Comparison of ENCODE assay signal across 29 cellular contexts in genomic region chr17:50725769-50726655, GRCh38. TPM values are rescaled to one million over a fixed set of nuclear protein-coding genes. Genes with fewer than 3 reads are reported as not detected.
DNase-seq lines count a peak whose midpoint lies in the region; ATAC-seq and TF ChIP-seq lines count a peak whose summit lies in the region.
"Had no signal": no experiment of that assay in that cellular context is flagged by ENCODE, and none has a peak within 500 bp of the region (broad histone marks: within the 10 kb centered on the region; RNA-seq: fewer than 3 reads in every experiment).

No MANE protein-coding gene starts in this region.

- no peak for ATAC-seq in activated CD8-positive, alpha-beta T cell treated with anti-CD3 and anti-CD28 coated beads, Interleukin-2, amount 10 ng/mL, durations not matched to agents 7 days and 5 days
- no peak for ATAC-seq in activated CD8-positive, alpha-beta T cell treated with anti-CD3 and anti-CD28 coated beads for 36 hours
- no peak for ATAC-seq in effector memory CD8-positive, alpha-beta T cell (replicated peaks)
- ATAC-seq in psoas muscle (peak in 3 of 4 donors; percentile 62 to 85 (median 80)), GM18907 (IDR thresholded peaks at IDR 0.05; ENCODE audit: unreplicated experiment) (no peak)
- ATAC-seq: stimulated activated memory B cell treated with anti-CD40 and anti-IgM and Interleukin-4, amounts not matched to agents 10 μg/mL and 1 μg/mL and 100 μg/mL, for 72 hours; T-cell had no signal

- no peak overlapping the region for H3K4me3 ChIP-seq in HEK293 (ENCODE audit: low read depth, low read length)
- peak overlapping the region; percentile 36 for H3K4me3 ChIP-seq in psoas muscle
- H3K4me3 ChIP-seq: coronary artery, PC-9, skin epidermis, tibial artery had no signal

- 46 to 57% (median 55%) methylated on average over 12 of the region's 12 CpGs for WGBS in psoas muscle, 3 donors

- TF ChIP-seq CTCF in activated CD8-positive, alpha-beta T cell treated with anti-CD3 and anti-CD28 coated beads for 36 hours (IDR thresholded peaks at IDR 0.05): no peak
- TF ChIP-seq CTCF in HEK293 (tag by site-specific recombination; IDR thresholded peaks at IDR 0.05) (no peak), psoas muscle (IDR thresholded peaks at IDR 0.05) (no peak)

- intact Hi-C loops in activated CD8-positive, alpha-beta T cell treated with anti-CD3 and anti-CD28 coated beads for 36 hours (cut with micrococcal nuclease): no loop called here
- intact Hi-C loops in psoas muscle (cut with DNase I): no loop called here

- CTCF ChIA-PET in activated CD8-positive, alpha-beta T cell treated with anti-CD3 and anti-CD28 coated beads, Interleukin-2, amount 10 ng/mL, durations not matched to agents 7 days and 5 days (lab: Charles Lee): interaction anchor here (0.9 kb wide), 1 partner anchor 57 kb away, joined by 4 read pairs; no protein-coding TSS in a partner anchor
- CTCF ChIA-PET in activated CD8-positive, alpha-beta T cell treated with anti-CD3 and anti-CD28 coated beads for 36 hours (lab: Charles Lee): interaction anchor here (1.0 kb wide), 1 partner anchor 21 kb away, joined by 3 read pairs; no protein-coding TSS in a partner anchor
- CTCF ChIA-PET in HEK293 (lab: Yijun Ruan, JAX): interaction anchor here (1.2 kb wide), 1 partner anchor 57 kb away, joined by 7 read pairs; no protein-coding TSS in a partner anchor

- H3K27me3 ChIP-seq in psoas muscle (ENCODE audit: insufficient read depth in 3 of 3, low read length in 2 of 3): no peaks in the 10 kb centered on the region
- H3K27me3 ChIP-seq: BE2C, tibial artery had no signal

- no peak overlapping the region for H3K4me3 Mint-ChIP-seq in activated CD8-positive, alpha-beta T cell treated with anti-CD3 and anti-CD28 coated beads, Interleukin-2, amount 10 ng/mL, durations not matched to agents 7 days and 5 days
- no peak overlapping the region for H3K4me3 Mint-ChIP-seq in activated CD8-positive, alpha-beta T cell treated with anti-CD3 and anti-CD28 coated beads for 36 hours
- H3K4me3 Mint-ChIP-seq in effector memory CD8-positive, alpha-beta T cell: peak overlapping the region; percentile 50
- H3K4me3 Mint-ChIP-seq: activated CD4-positive, alpha-beta T cell treated with anti-CD3 and anti-CD28 coated beads, Interleukin-2, amount 10 ng/mL, durations not matched to agents 7 days and 5 days; stimulated activated memory B cell treated with anti-CD40 and anti-IgM and Interleukin-4, amounts not matched to agents 10 μg/mL and 1 μg/mL and 100 μg/mL, for 72 hours had no signal

- POLR2A ChIA-PET in activated CD8-positive, alpha-beta T cell treated with anti-CD3 and anti-CD28 coated beads, Interleukin-2, amount 10 ng/mL, durations not matched to agents 7 days and 5 days (lab: Charles Lee): interaction anchor here (0.6 to 2.2 kb wide), 3 partner anchors 140 to 906 kb away, joined by 3 to 5 read pairs (median 4); partner anchors contain the start of genes PPP1R9B and TOB1
- POLR2A ChIA-PET in activated CD8-positive, alpha-beta T cell treated with anti-CD3 and anti-CD28 coated beads for 36 hours (lab: Charles Lee): interaction anchor here (0.7 to 2.3 kb wide), 4 partner anchors 12 to 293 kb away, joined by 3 to 9 read pairs (median 6); partner anchors contain the start of gene ANKRD40
- POLR2A ChIA-PET in HEK293 (lab: Yijun Ruan, JAX): interaction anchor here (0.5 to 1.1 kb wide), 3 partner anchors 45 to 141 kb away, joined by 3 to 4 read pairs (median 3); partner anchors contain the start of gene TOB1

- H3K9me3 ChIP-seq in HEK293 (ENCODE audit: control insufficient read depth, insufficient read depth, low read depth, low read length) (no peaks in the 10 kb centered on the region), psoas muscle (no peaks in the 10 kb centered on the region)
- H3K9me3 ChIP-seq: BE2C, tibial artery had no signal

- H3K36me3 ChIP-seq in HEK293 (ENCODE audit: control insufficient read depth in 2 of 2, insufficient read depth in 1 of 2, low read length in 2 of 2): peaks cover 16 to 17% of the 10 kb centered on the region in 2 experiments
- peaks cover 0 to 2% of the 10 kb centered on the region in 2 donors for H3K36me3 ChIP-seq in psoas muscle (ENCODE audit: insufficient read depth in 1 of 2, low read depth in 1 of 2)
- H3K36me3 ChIP-seq: tibial artery had no signal

- no peak for DNase-seq in activated CD8-positive, alpha-beta T cell treated with anti-CD3 and anti-CD28 coated beads, Interleukin-2, amount 10 ng/mL, durations not matched to agents 7 days and 5 days
- no peak for DNase-seq in activated CD8-positive, alpha-beta T cell treated with anti-CD3 and anti-CD28 coated beads for 36 hours
- no peak for DNase-seq in effector memory CD8-positive, alpha-beta T cell
- no peak for DNase-seq in psoas muscle
- DNase-seq in hepatic stellate cell (ENCODE audit: low spot score): no peak
- no peak for DNase-seq in amygdala (lab: John Stamatoyannopoulos, UW)
- DNase-seq: activated CD4-positive, alpha-beta T cell treated with anti-CD3 and anti-CD28 coated beads, Interleukin-2, amount 10 ng/mL, durations not matched to agents 7 days and 5 days; activated gamma-delta T cell; amniotic stem cell; BE2C; glutamatergic neuron; midbrain; NCI-H1092 treated with DMSO at 0.1 percent for 48 hours; NCI-H1930; NCI-H2227 treated with DMSO at 0.1 percent for 48 hours; NCI-H82; PC-9; SIG-M5; T-cell; tibial artery had no signal

- no peaks in the 10 kb centered on the region for H3K9me3 Mint-ChIP-seq in activated CD8-positive, alpha-beta T cell treated with anti-CD3 and anti-CD28 coated beads, Interleukin-2, amount 10 ng/mL, durations not matched to agents 7 days and 5 days (ENCODE audit: insufficient read depth)
- no peaks in the 10 kb centered on the region for H3K9me3 Mint-ChIP-seq in activated CD8-positive, alpha-beta T cell treated with anti-CD3 and anti-CD28 coated beads for 36 hours
- no peaks in the 10 kb centered on the region for H3K9me3 Mint-ChIP-seq in effector memory CD8-positive, alpha-beta T cell
- H3K9me3 Mint-ChIP-seq: activated CD4-positive, alpha-beta T cell treated with anti-CD3 and anti-CD28 coated beads, Interleukin-2, amount 10 ng/mL, durations not matched to agents 7 days and 5 days; stimulated activated memory B cell treated with anti-CD40 and anti-IgM and Interleukin-4, amounts not matched to agents 10 μg/mL and 1 μg/mL and 100 μg/mL, for 72 hours; T-cell had no signal

- H3K36me3 Mint-ChIP-seq in activated CD8-positive, alpha-beta T cell treated with anti-CD3 and anti-CD28 coated beads, Interleukin-2, amount 10 ng/mL, durations not matched to agents 7 days and 5 days (ENCODE audit: low read depth): peaks cover 24% of the 10 kb centered on the region
- peaks cover 23% of the 10 kb centered on the region for H3K36me3 Mint-ChIP-seq in activated CD8-positive, alpha-beta T cell treated with anti-CD3 and anti-CD28 coated beads for 36 hours (ENCODE audit: low read depth)
- peaks cover 31% of the 10 kb centered on the region for H3K36me3 Mint-ChIP-seq in effector memory CD8-positive, alpha-beta T cell (ENCODE audit: insufficient read depth)

- H3K27ac ChIP-seq in HEK293 (ENCODE audit: extremely low read depth, low read depth, low read length) (no peak overlapping the region), psoas muscle (peak overlapping the region; percentile 51)
- H3K27ac ChIP-seq: coronary artery, PC-9, skin epidermis, tibial artery had no signal

- H3K27me3 Mint-ChIP-seq in activated CD8-positive, alpha-beta T cell treated with anti-CD3 and anti-CD28 coated beads, Interleukin-2, amount 10 ng/mL, durations not matched to agents 7 days and 5 days (ENCODE audit: low read depth): no peaks in the 10 kb centered on the region
- no peaks in the 10 kb centered on the region for H3K27me3 Mint-ChIP-seq in activated CD8-positive, alpha-beta T cell treated with anti-CD3 and anti-CD28 coated beads for 36 hours
- H3K27me3 Mint-ChIP-seq in effector memory CD8-positive, alpha-beta T cell: no peaks in the 10 kb centered on the region
- H3K27me3 Mint-ChIP-seq: activated CD4-positive, alpha-beta T cell treated with anti-CD3 and anti-CD28 coated beads, Interleukin-2, amount 10 ng/mL, durations not matched to agents 7 days and 5 days; stimulated activated memory B cell treated with anti-CD40 and anti-IgM and Interleukin-4, amounts not matched to agents 10 μg/mL and 1 μg/mL and 100 μg/mL, for 72 hours; T-cell had no signal

- H3K4me1 ChIP-seq in HEK293 (ENCODE audit: control insufficient read depth, insufficient read depth, low read length) (peaks cover 52% of the 10 kb centered on the region), psoas muscle (peaks cover 88% of the 10 kb centered on the region)

- peaks cover 35% of the 10 kb centered on the region for H3K4me1 Mint-ChIP-seq in activated CD8-positive, alpha-beta T cell treated with anti-CD3 and anti-CD28 coated beads, Interleukin-2, amount 10 ng/mL, durations not matched to agents 7 days and 5 days (ENCODE audit: low read depth)
- H3K4me1 Mint-ChIP-seq in activated CD8-positive, alpha-beta T cell treated with anti-CD3 and anti-CD28 coated beads for 36 hours (ENCODE audit: low read depth): peaks cover 52% of the 10 kb centered on the region
- H3K4me1 Mint-ChIP-seq in effector memory CD8-positive, alpha-beta T cell (ENCODE audit: low read depth in 2 of 2): peaks cover 43 to 47% of the 10 kb centered on the region in 2 donors

- peak overlapping the region; percentile 34 for H3K27ac Mint-ChIP-seq in activated CD8-positive, alpha-beta T cell treated with anti-CD3 and anti-CD28 coated beads, Interleukin-2, amount 10 ng/mL, durations not matched to agents 7 days and 5 days
- no peak overlapping the region for H3K27ac Mint-ChIP-seq in activated CD8-positive, alpha-beta T cell treated with anti-CD3 and anti-CD28 coated beads for 36 hours
- peak overlapping the region in 1 of 2 donors; percentile 73 for H3K27ac Mint-ChIP-seq in effector memory CD8-positive, alpha-beta T cell
- H3K27ac Mint-ChIP-seq: activated CD4-positive, alpha-beta T cell treated with anti-CD3 and anti-CD28 coated beads, Interleukin-2, amount 10 ng/mL, durations not matched to agents 7 days and 5 days; stimulated activated memory B cell treated with anti-CD40 and anti-IgM and Interleukin-4, amounts not matched to agents 10 μg/mL and 1 μg/mL and 100 μg/mL, for 72 hours; T-cell had no signal

RNA-seq across cellular contexts. Expression of gene LUC7L3, which starts 6.6 kb away (rescaled TPM):
- total RNA-seq in activated CD8-positive, alpha-beta T cell treated with anti-CD3 and anti-CD28 coated beads, Interleukin-2, amount 10 ng/mL, durations not matched to agents 7 days and 5 days: 100 to 1,000 TPM; 112 to 116 TPM
- total RNA-seq in activated CD8-positive, alpha-beta T cell treated with anti-CD3 and anti-CD28 coated beads for 36 hours: 100 to 1,000 TPM; 148 to 160 TPM
- total RNA-seq in psoas muscle: 10 to 100 TPM; 25.4 to 55.9 (median 49.9) TPM
- 100 to 1,000 TPM in 1 of 3 donors, 10 to 100 TPM in 2; 33.4 to 108 (median 49.2) TPM for polyA plus RNA-seq in psoas muscle

RNA-seq across cellular contexts. Expression of gene ANKRD40, which starts 18.3 kb away (rescaled TPM):
- total RNA-seq in activated CD8-positive, alpha-beta T cell treated with anti-CD3 and anti-CD28 coated beads, Interleukin-2, amount 10 ng/mL, durations not matched to agents 7 days and 5 days: 10 to 100 TPM; 28.9 to 31.2 TPM
- 10 to 100 TPM; 26.3 to 27.3 TPM for total RNA-seq in activated CD8-positive, alpha-beta T cell treated with anti-CD3 and anti-CD28 coated beads for 36 hours
- 100 to 1,000 TPM in 3 of 4 donors, 10 to 100 TPM in 1; 91.8 to 132 (median 112) TPM for total RNA-seq in psoas muscle
- 100 to 1,000 TPM in 1 of 3 donors, 10 to 100 TPM in 2; 42.6 to 155 (median 46.6) TPM for polyA plus RNA-seq in psoas muscle

RNA-seq across cellular contexts. Expression of gene ANKRD40CL, which starts 41.3 kb away (rescaled TPM):
- total RNA-seq in activated CD8-positive, alpha-beta T cell treated with anti-CD3 and anti-CD28 coated beads, Interleukin-2, amount 10 ng/mL, durations not matched to agents 7 days and 5 days: not detected
- not detected for total RNA-seq in activated CD8-positive, alpha-beta T cell treated with anti-CD3 and anti-CD28 coated beads for 36 hours
- total RNA-seq in psoas muscle: not detected
- not detected for polyA plus RNA-seq in psoas muscle
- total RNA-seq: A172; activated CD4-positive, alpha-beta T cell treated with anti-CD3 and anti-CD28 coated beads, Interleukin-2, amount 10 ng/mL, durations not matched to agents 7 days and 5 days; bronchial epithelial cell; PC-9; posterior vena cava; T-cell had no signal
- polyA plus RNA-seq: neural cell had no signal

Comparison
In these comparisons a context has a peak if more than half of its experiments do, and no peak if none do; other contexts are left out.
1. ATAC-seq: peak in psoas muscle (3 of 4); none in activated CD8-positive, alpha-beta T cell treated with anti-CD3 and anti-CD28 coated beads, Interleukin-2, amount 10 ng/mL, durations not matched to agents 7 days and 5 days (single experiment), activated CD8-positive, alpha-beta T cell treated with anti-CD3 and anti-CD28 coated beads for 36 hours (single experiment), effector memory CD8-positive, alpha-beta T cell (single experiment) and GM18907 (single experiment).
2. H3K4me3 Mint-ChIP-seq: peak in effector memory CD8-positive, alpha-beta T cell (2 of 2); none in activated CD8-positive, alpha-beta T cell treated with anti-CD3 and anti-CD28 coated beads, Interleukin-2, amount 10 ng/mL, durations not matched to agents 7 days and 5 days (single experiment) and activated CD8-positive, alpha-beta T cell treated with anti-CD3 and anti-CD28 coated beads for 36 hours (single experiment).